1 cellular context compared by ENCODE assay signal in the genomic region with DNA sequence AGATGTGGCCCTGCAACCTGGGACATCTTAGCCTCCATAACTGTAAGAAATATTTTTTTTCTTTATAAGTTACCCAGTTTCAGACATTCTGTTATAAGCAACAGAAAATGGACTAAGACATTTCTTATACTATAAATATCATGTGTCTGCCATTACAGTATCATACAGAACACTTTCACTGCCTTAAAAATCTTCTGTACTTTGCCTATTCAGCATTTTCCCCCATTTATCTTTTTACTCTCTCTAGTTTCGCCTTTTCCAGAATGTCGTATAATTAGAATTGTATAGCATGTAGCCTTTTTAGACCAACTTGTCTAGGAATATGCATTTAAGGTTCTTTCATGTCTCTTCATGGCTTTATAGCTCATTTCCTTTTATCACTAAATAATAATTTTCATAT.
TF ChIP-seq lines count a peak whose summit lies in the region.

No MANE protein-coding gene starts in this region.

TF ChIP-seq in IMR-90, 13 proteins besides CTCF, POLR2A, EP300 and RAD21 (continued from another document):
- peak; percentile 72 for TF ChIP-seq MAFK (IDR thresholded peaks at IDR 0.05; ENCODE audit: low read depth, low read length)
